ENCODE assay signal across 4 cellular contexts in genomic region chr20:62683660-62684322, GRCh38. TPM values are rescaled to one million over a fixed set of nuclear protein-coding genes. Genes with fewer than 3 reads are reported as not detected.
"Had no signal": no experiment of that assay in that cellular context is flagged by ENCODE, and none has a peak within 500 bp of the region (broad histone marks: within the 10 kb centered on the region; RNA-seq: fewer than 3 reads in every experiment).

No MANE protein-coding gene starts in this region.

RNA-seq across cellular contexts. Expression of gene NTSR1, which starts 24.8 kb away (rescaled TPM):
- total RNA-seq: osteoblast, uterus had no signal
- polyA plus RNA-seq: naive thymus-derived CD4-positive, alpha-beta T cell; smooth muscle cell had no signal
